ENCODE assay signal across 17 cellular contexts in genomic region chr1:94345148-94345721, GRCh38.
A peak's percentile ranks its signal among the peaks of the same experiment; 100 is the strongest.
DNase-seq lines count a peak whose midpoint lies in the region; ATAC-seq, FAIRE-seq and TF ChIP-seq lines count a peak whose summit lies in the region.
"Had no signal": no experiment of that assay in that cellular context is flagged by ENCODE, and none has a peak within 500 bp of the region (broad histone marks: within the 10 kb centered on the region; RNA-seq: fewer than 3 reads in every experiment).

No MANE protein-coding gene starts in this region.

- H3K14ac ChIP-seq in IMR-90 (replicated peaks; ENCODE audit: low read depth, low read length), result no peak overlapping the region
- no peak overlapping the region for H3K14ac ChIP-seq in H1 (ENCODE audit: insufficient read length)

- no peak overlapping the region for H3K9ac ChIP-seq in IMR-90 (ENCODE audit: low read depth, low read length)
- no peak overlapping the region for H3K9ac ChIP-seq in H1 (replicated peaks in 1 of 4; ENCODE audit: extremely low read depth in 1 of 4, low read depth in 3 of 4, low read length in 3 of 4)
- H3K9ac ChIP-seq: BLaER1 had no signal

- TF ChIP-seq CTCF in IMR-90 (conservative IDR thresholded peaks at IDR 0.05; ENCODE audit: low read depth, low read length) (no peak), H1 (IDR thresholded peaks at IDR 0.05; ENCODE audit: control extremely low read depth in 1 of 3, insufficient read depth in 1 of 3, low read depth in 1 of 3, low read length in 3 of 3) (no peak)

- intact Hi-C loops in IMR-90 (cut with micrococcal nuclease), result no loop called here

- no peak overlapping the region for H2BK12ac ChIP-seq in H1 (ENCODE audit: low read depth, low read length)

- H2BK20ac ChIP-seq in IMR-90 (ENCODE audit: low read depth, low read length) (no peak overlapping the region), H1 (ENCODE audit: low read length) (no peak overlapping the region)

- H4K8ac ChIP-seq in IMR-90 (ENCODE audit: low read depth in 2 of 2, low read length in 2 of 2) (no peak overlapping the region), H1 (ENCODE audit: extremely low read depth, insufficient read depth, low read length) (peak overlapping the region; percentile 57; the same call in 1 of the 2 replicates)

- no peak overlapping the region for H3K4ac ChIP-seq in IMR-90 (ENCODE audit: low read depth, low read length)
- H3K4ac ChIP-seq in H1 (replicated peaks; ENCODE audit: insufficient read length, low read depth, low read length), result no peak overlapping the region

- no peak for TF ChIP-seq POLR2A in IMR-90 (IDR thresholded peaks at IDR 0.05; ENCODE audit: low read depth, low read length)
- no peak for TF ChIP-seq POLR2A in H1 (IDR thresholded peaks at IDR 0.05; ENCODE audit: control extremely low read depth in 1 of 2, low read depth in 2 of 2, low read length in 2 of 2)

- H3K4me3 ChIP-seq in IMR-90 (ENCODE audit: insufficient read depth, low read depth, low read length) (no peak overlapping the region), H1 (ENCODE audit: extremely low read depth in 1 of 4, insufficient read depth in 2 of 4, low read depth in 3 of 4, low read length in 4 of 4) (no peak overlapping the region)
- H3K4me3 ChIP-seq: BLaER1 had no signal

- CTCF ChIA-PET in IMR-90 (lab: Yijun Ruan, JAX) (interaction anchor here (1.3 kb wide), 1 partner anchor 9 kb away, joined by 5 read pairs; no protein-coding TSS in a partner anchor), H1 (lab: Charles Lee; ENCODE audit: partially characterized antibody) (interaction anchor here (0.7 to 21.6 kb wide), 4 partner anchors 10 to 312 kb away, joined by 3 to 807 read pairs (median 208); no protein-coding TSS in a partner anchor)

- FAIRE-seq in H1 (lab: Jason Lieb, UNC), result no peak

- in situ Hi-C loops in IMR-90 (cut with MboI; ENCODE audit: low sequenced_read_pairs), result loop anchor here (25.0 kb wide), 1 partner anchor 458 kb away; the partner anchor contains the start of gene DNTTIP2

- H2AFZ ChIP-seq in IMR-90 (replicated peaks; ENCODE audit: low read length, poor library complexity) (no peak overlapping the region), H1 (ENCODE audit: low read length) (no peak overlapping the region)

- H3K79me2 ChIP-seq in H1 (ENCODE audit: control insufficient read depth in 1 of 2, insufficient read depth in 2 of 2, low read length in 2 of 2), result no peaks in the 10 kb centered on the region

- no peaks in the 10 kb centered on the region; the same call in 1 of the 2 replicates for H3K23me2 ChIP-seq in H1 (ENCODE audit: low read depth, low read length)

- H3K79me1 ChIP-seq in IMR-90 (ENCODE audit: low read depth in 1 of 2, low read length in 2 of 2) (no peaks in the 10 kb centered on the region), H1 (ENCODE audit: low read depth, low read length) (no peaks in the 10 kb centered on the region)

- H2BK5ac ChIP-seq in IMR-90 (ENCODE audit: low read depth, low read length, poor library complexity, severe bottlenecking) (no peak overlapping the region), H1 (ENCODE audit: low read depth, low read length) (no peak overlapping the region)

- H4K91ac ChIP-seq in IMR-90 (ENCODE audit: insufficient read depth, low read depth, low read length), result no peak overlapping the region
- H4K91ac ChIP-seq in H1 (replicated peaks; ENCODE audit: insufficient read length, low read length), result no peak overlapping the region

- H3K36me3 ChIP-seq in IMR-90 (ENCODE audit: control insufficient read depth, insufficient read depth, low read length) (no peaks in the 10 kb centered on the region), H1 (ENCODE audit: control insufficient read depth in 2 of 4, insufficient read depth in 4 of 4, low read length in 3 of 4) (no peaks in the 10 kb centered on the region)
- H3K36me3 ChIP-seq: BLaER1 had no signal

- TF ChIP-seq RAD21 in IMR-90 (IDR thresholded peaks at IDR 0.05; ENCODE audit: low read length) (no peak), H1 (IDR thresholded peaks at IDR 0.05 in 1 of 2, conservative IDR thresholded peaks at IDR 0.05 in 1 of 2; ENCODE audit: low read depth in 2 of 2, low read length in 2 of 2) (no peak)

- H3K27me3 ChIP-seq in IMR-90 (ENCODE audit: control insufficient read depth, insufficient read depth, low read length) (peaks cover 23% of the 10 kb centered on the region), H1 (replicated peaks in 1 of 4; ENCODE audit: control insufficient read depth in 3 of 4, extremely low read depth in 1 of 4, insufficient read depth in 3 of 4, low read length in 3 of 4) (no peaks in the 10 kb centered on the region; a peak in 1 of 7 replicates)
- H3K27me3 ChIP-seq: BLaER1 had no signal

- DNase-seq in AML-193 (lab: John Stamatoyannopoulos, UW) (peak; percentile 76 to 89), IMR-90 (no peak), NOMO-1 treated with dmso at 0.1 percent for 144 hours (lab: John Stamatoyannopoulos, UW; ENCODE audit: unreplicated experiment) (peak; percentile 63), H1 (ENCODE audit: low read depth in 1 of 2, low spot score in 2 of 2) (no peak), hepatic stellate cell (ENCODE audit: low spot score) (no peak), D341Med (ENCODE audit: low spot score) (no peak), COR-L47 (lab: John Stamatoyannopoulos, UW) (no peak)
- DNase-seq: 8988T, GOT3, HFFc6, NCI-H1092, NCI-H2081 treated with DMSO at 0.1 percent for 48 hours, NCI-H524, OCI-M1, SHP77 treated with DMSO at 0.1 percent for 48 hours had no signal

- no peak overlapping the region for H2BK120ac ChIP-seq in IMR-90 (ENCODE audit: low read depth, low read length)
- H2BK120ac ChIP-seq in H1 (replicated peaks; ENCODE audit: low read depth, low read length), result no peak overlapping the region

- H3K27ac ChIP-seq in IMR-90 (ENCODE audit: insufficient read depth, low read length), result no peak overlapping the region
- H3K27ac ChIP-seq in H1 (ENCODE audit: low read depth, low read length), result no peak overlapping the region
- H3K27ac ChIP-seq: BLaER1 had no signal

- H3K4me2 ChIP-seq in IMR-90 (ENCODE audit: low read depth, low read length) (no peak overlapping the region), H1 (ENCODE audit: insufficient read depth in 1 of 2, low read depth in 2 of 2, low read length in 2 of 2) (no peak overlapping the region)
- H3K4me2 ChIP-seq: BLaER1 had no signal

- H3K4me1 ChIP-seq in IMR-90 (ENCODE audit: control insufficient read depth, insufficient read depth, low read length) (no peaks in the 10 kb centered on the region), H1 (replicated peaks in 1 of 4; ENCODE audit: control insufficient read depth in 3 of 4, insufficient read depth in 4 of 4, low read length in 3 of 4) (no peaks in the 10 kb centered on the region)
- H3K4me1 ChIP-seq: BLaER1 had no signal

- no CpG with 5 or more reads among the region's 4 CpGs for WGBS in IMR-90 (ENCODE audit: extremely low coverage in 2 of 2, insufficient read length in 1 of 2), 2 experiments
- 91% methylated on average over 4 of the region's 4 CpGs; no CpG with 5 or more reads in 1 of the 2 experiments for WGBS in H1 (ENCODE audit: extremely low coverage in 1 of 2, insufficient coverage in 1 of 2, insufficient read length in 1 of 2, insufficient replicate concordance in 2 of 2, low coverage in 1 of 2, low lambda C conversion rate in 2 of 2, missing lambda C conversion rate in 1 of 2), 2 experiments

- no peak for TF ChIP-seq EP300 in H1 (IDR thresholded peaks at IDR 0.05; ENCODE audit: borderline replicate concordance in 1 of 2, low read depth in 2 of 2, low read length in 2 of 2)

- no peaks in the 10 kb centered on the region for H3K9me3 ChIP-seq in IMR-90 (ENCODE audit: control insufficient read depth, insufficient read depth, low read length)
- no peaks in the 10 kb centered on the region for H3K9me3 ChIP-seq in H1 (ENCODE audit: insufficient read depth in 2 of 2, low read depth in 1 of 2, low read length in 1 of 2)
- H3K9me3 ChIP-seq: BLaER1 had no signal

- ATAC-seq in IMR-90 (ENCODE audit: low read depth) (no peak), GM18868 (IDR thresholded peaks at IDR 0.05; ENCODE audit: unreplicated experiment) (no peak)

- H2AK5ac ChIP-seq in IMR-90 (ENCODE audit: low read depth, low read length), result no peak overlapping the region
- H2AK5ac ChIP-seq in H1 (ENCODE audit: low read depth, low read length), result no peak overlapping the region

- no peak overlapping the region for H2AK9ac ChIP-seq in IMR-90 (replicated peaks; ENCODE audit: low read depth, low read length, poor library complexity)

- POLR2A ChIA-PET in IMR-90 (lab: Charles Lee; ENCODE audit: unreplicated experiment), result no interaction called here
- POLR2A ChIA-PET in H1 (lab: Charles Lee; ENCODE audit: partially characterized antibody), result no interaction called here

- H3K56ac ChIP-seq in IMR-90 (ENCODE audit: extremely low read depth, insufficient read depth, low read length) (no peak overlapping the region), H1 (replicated peaks; ENCODE audit: insufficient read length, low read depth, low read length) (no peak overlapping the region)

- no peaks in the 10 kb centered on the region for H3K9me1 ChIP-seq in IMR-90 (ENCODE audit: insufficient read depth, low read length)

- H4K5ac ChIP-seq in IMR-90 (ENCODE audit: low read depth, low read length) (no peak overlapping the region), H1 (ENCODE audit: insufficient read length, low read depth, low read length) (no peak overlapping the region)

- H3K23ac ChIP-seq in IMR-90 (ENCODE audit: low read depth, low read length) (no peak overlapping the region), H1 (ENCODE audit: insufficient read length) (no peak overlapping the region)

- H4K20me1 ChIP-seq in IMR-90 (ENCODE audit: insufficient read depth, low read length) (no peaks in the 10 kb centered on the region), H1 (replicated peaks in 1 of 2; ENCODE audit: control insufficient read depth in 1 of 2, insufficient read depth in 2 of 2, low read length in 2 of 2) (no peaks in the 10 kb centered on the region)
- H4K20me1 ChIP-seq: BLaER1 had no signal

- no peak overlapping the region for H2BK15ac ChIP-seq in IMR-90 (ENCODE audit: low read depth, low read length)
- no peak overlapping the region for H2BK15ac ChIP-seq in H1 (ENCODE audit: low read length)

- dilution Hi-C loops in IMR-90 (cut with HindIII; ENCODE audit: low sequenced_read_pairs, unreplicated experiment), result no loop called here

- BruUV-seq in IMR-90 (replicated peaks; lab: Mats Ljungman, UMichigan), result no TSS peak

- H3K18ac ChIP-seq in IMR-90 (ENCODE audit: low read depth, low read length), result no peak overlapping the region
- H3K18ac ChIP-seq in H1 (ENCODE audit: extremely low read depth, low read length), result no peak overlapping the region

TF ChIP-seq in H1, 55 proteins besides CTCF, POLR2A, EP300 and RAD21 (continues in another document):
- TF ChIP-seq FOSL1 (IDR thresholded peaks at IDR 0.05; ENCODE audit: insufficient read depth, low read depth, low read length), result no peak

Comparison
In these comparisons a context has a peak if more than half of its experiments do, and no peak if none do; other contexts are left out.
1. DNase-seq: peak in AML-193 (2 of 2) and NOMO-1 treated with dmso at 0.1 percent for 144 hours (single experiment); none in IMR-90 (single experiment), H1 (0 of 2), hepatic stellate cell (single experiment), D341Med (single experiment) and COR-L47 (single experiment).